17 cellular contexts compared by ENCODE assay signal in genomic region chr10:49602380-49603023, GRCh38. TPM values are rescaled to one million over a fixed set of nuclear protein-coding genes. Genes with fewer than 3 reads are reported as not detected.
DNase-seq lines count a peak whose midpoint lies in the region; ATAC-seq and TF ChIP-seq lines count a peak whose summit lies in the region.
"Had no signal": no experiment of that assay in that cellular context is flagged by ENCODE, and none has a peak within 500 bp of the region (broad histone marks: within the 10 kb centered on the region; RNA-seq: fewer than 3 reads in every experiment).

No MANE protein-coding gene starts in this region.

- peak; percentile 55 to 70 for ATAC-seq in lower lobe of right lung
- ATAC-seq: GM12878, HCT116 had no signal

- no peak overlapping the region for H3K27ac ChIP-seq in lower lobe of right lung
- H3K27ac ChIP-seq: 22Rv1, GM23248 had no signal

- TF ChIP-seq CTCF in lower lobe of right lung (IDR thresholded peaks at IDR 0.05) (no peak), GM10266 (IDR thresholded peaks at IDR 0.05; ENCODE audit: control insufficient read depth, insufficient read depth, low read depth, missing control alignments) (no peak)

- H3K4me3 ChIP-seq in lower lobe of right lung = no peak overlapping the region
- H3K4me3 ChIP-seq: GM12878, GM23248, MG63 had no signal

- no peaks in the 10 kb centered on the region for H3K4me1 ChIP-seq in lower lobe of right lung

- no peaks in the 10 kb centered on the region for H3K9me3 ChIP-seq in lower lobe of right lung
- H3K9me3 ChIP-seq: MG63 had no signal

- H3K36me3 ChIP-seq in lower lobe of right lung = no peaks in the 10 kb centered on the region
- H3K36me3 ChIP-seq: MG63 had no signal

- peak; percentile 28 for DNase-seq in activated CD8-positive, alpha-beta memory T cell treated with anti-CD3 and anti-CD28 coated beads for 24 hours
- DNase-seq in activated CD8-positive, alpha-beta memory T cell treated with anti-CD3 and anti-CD28 coated beads, Interleukin-2, amount 50 U/mL, for 4 hours = no peak
- peak; percentile 1 for DNase-seq in activated CD8-positive, alpha-beta memory T cell treated with anti-CD3 and anti-CD28 coated beads, Interleukin-2, amount 50 U/mL, for 48 hours
- no peak for DNase-seq in lower lobe of right lung
- DNase-seq in stimulated activated naive CD4-positive, alpha-beta T cell treated with Interleukin-2 at 50 U/mL for 16 hours (lab: John Stamatoyannopoulos, UW) = no peak
- no peak for DNase-seq in activated naive CD4-positive, alpha-beta T cell treated with Interleukin-2 at 50 U/mL for 16 hours
- DNase-seq in GM10266 (ENCODE audit: extremely low spot score) = no peak
- DNase-seq in superior temporal gyrus (ENCODE audit: extremely low spot score) = no peak
- DNase-seq: Kasumi-1, NCI-H1092 treated with DMSO at 0.1 percent for 48 hours, NCI-H2081 had no signal

- H3K27me3 ChIP-seq in lower lobe of right lung (ENCODE audit: low read depth) = peaks cover 52% of the 10 kb centered on the region

- intact Hi-C loops in lower lobe of right lung (cut with DNase I) = no loop called here

RNA-seq across cellular contexts. Expression of gene SLC18A3, which starts 7.6 kb away (rescaled TPM):
- total RNA-seq in lower lobe of right lung = not detected
- total RNA-seq: GM12878, GM23248, NCI-H460 had no signal

RNA-seq across cellular contexts. Expression of gene CHAT, which starts 11.3 kb away (rescaled TPM):
- not detected for total RNA-seq in lower lobe of right lung
- total RNA-seq: GM12878, GM23248, NCI-H460 had no signal

Comparison
In these comparisons a context has a peak if more than half of its experiments do, and no peak if none do; other contexts are left out.
1. DNase-seq: peak in activated CD8-positive, alpha-beta memory T cell treated with anti-CD3 and anti-CD28 coated beads for 24 hours (single experiment) and activated CD8-positive, alpha-beta memory T cell treated with anti-CD3 and anti-CD28 coated beads, Interleukin-2, amount 50 U/mL, for 48 hours (single experiment); none in activated CD8-positive, alpha-beta memory T cell treated with anti-CD3 and anti-CD28 coated beads, Interleukin-2, amount 50 U/mL, for 4 hours (single experiment), lower lobe of right lung (single experiment), stimulated activated naive CD4-positive, alpha-beta T cell treated with Interleukin-2 at 50 U/mL for 16 hours (single experiment), activated naive CD4-positive, alpha-beta T cell treated with Interleukin-2 at 50 U/mL for 16 hours (single experiment), GM10266 (single experiment) and superior temporal gyrus (single experiment).